Comparison of ENCODE assay signal across 20 cellular contexts in genomic region chr2:237199577-237199976, GRCh38.
A peak's percentile ranks its signal among the peaks of the same experiment; 100 is the strongest.
DNase-seq lines count a peak whose midpoint lies in the region; TF ChIP-seq lines count a peak whose summit lies in the region.
"Had no signal": no experiment of that assay in that cellular context is flagged by ENCODE, and none has a peak within 500 bp of the region (broad histone marks: within the 10 kb centered on the region; RNA-seq: fewer than 3 reads in every experiment).

No MANE protein-coding gene starts in this region.

- H4K20me1 ChIP-seq in GM23248 (ENCODE audit: insufficient read depth) (no peaks in the 10 kb centered on the region), osteoblast (ENCODE audit: insufficient read depth, low read length) (no peaks in the 10 kb centered on the region)

- no peak overlapping the region for H2AFZ ChIP-seq in GM23248
- no peak overlapping the region for H2AFZ ChIP-seq in osteoblast (ENCODE audit: low read length)

- in situ Hi-C loops in GM23248 (cut with MboI), result no loop called here

- peak; percentile 26 for DNase-seq in GM23248
- DNase-seq in MG63, result peak; percentile 79
- peak; percentile 74 for DNase-seq in chondrocyte (ENCODE audit: low spot score)
- no peak for DNase-seq in osteoblast (ENCODE audit: insufficient read length, low spot score, missing footprints)
- no peak for DNase-seq in CD4-positive, alpha-beta memory T cell
- DNase-seq in activated T-cell treated with anti-CD3 and anti-CD28 coated beads, Interleukin-2, amount 50 U/mL, for 48 hours, result no peak
- DNase-seq in HK-2 (ENCODE audit: unreplicated experiment), result no peak
- no peak for DNase-seq in cerebellar cortex (ENCODE audit: low spot score)
- DNase-seq: activated CD4-positive, CD25-positive, alpha-beta regulatory T cell; CD4-positive, alpha-beta T cell; hypothalamus; KG1; left colon; NCI-H1092; NCI-H2081; NCI-H510A treated with DMSO at 0.1 percent for 48 hours; SIG-M5; stimulated activated naive CD8-positive, alpha-beta T cell treated with anti-CD3 and anti-CD28 coated beads, Interleukin-15, amount 100 ng/mL, for 72 hours had no signal

- peaks cover 84% of the 10 kb centered on the region for H3K4me1 Mint-ChIP-seq in chondrocyte (ENCODE audit: low read depth)
- H3K4me1 Mint-ChIP-seq in CD4-positive, alpha-beta memory T cell, result no peaks in the 10 kb centered on the region
- H3K4me1 Mint-ChIP-seq: central memory CD8-positive, alpha-beta T cell had no signal

- H3K9ac ChIP-seq in GM23248, result peak overlapping the region; percentile 10; the same call in 1 of the 2 replicates

- H3K4me3 Mint-ChIP-seq in chondrocyte (ENCODE audit: unreplicated experiment), result no peak overlapping the region
- no peak overlapping the region for H3K4me3 Mint-ChIP-seq in CD4-positive, alpha-beta memory T cell
- H3K4me3 Mint-ChIP-seq: CD4-positive, alpha-beta T cell; central memory CD8-positive, alpha-beta T cell; stimulated activated naive CD8-positive, alpha-beta T cell treated with anti-CD3 and anti-CD28 coated beads, Interleukin-15, amount 100 ng/mL, for 72 hours had no signal

- POLR2A ChIA-PET in CD4-positive, alpha-beta memory T cell (lab: Charles Lee; ENCODE audit: partially characterized antibody), result no interaction called here

- no peak overlapping the region for H3K4me2 ChIP-seq in GM23248 (ENCODE audit: unreplicated experiment)
- no peak overlapping the region for H3K4me2 ChIP-seq in osteoblast (ENCODE audit: insufficient read depth, low read length)

- H3K79me2 ChIP-seq in GM23248 (ENCODE audit: insufficient read depth), result no peaks in the 10 kb centered on the region
- H3K79me2 ChIP-seq in osteoblast (ENCODE audit: insufficient read depth, low read length), result no peaks in the 10 kb centered on the region

- 74 to 98% methylated on average over 2 of the region's 2 CpGs for WGBS in GM23248 (ENCODE audit: low coverage in 1 of 2, low lambda C conversion rate in 2 of 2, missing lambda C conversion rate in 2 of 2), 2 experiments

- H3K27ac Mint-ChIP-seq in chondrocyte (ENCODE audit: unreplicated experiment), result peak overlapping the region; percentile 79
- no peak overlapping the region for H3K27ac Mint-ChIP-seq in CD4-positive, alpha-beta memory T cell
- H3K27ac Mint-ChIP-seq: CD4-positive, alpha-beta T cell; stimulated activated naive CD8-positive, alpha-beta T cell treated with anti-CD3 and anti-CD28 coated beads, Interleukin-15, amount 100 ng/mL, for 72 hours had no signal

- H3K4me1 ChIP-seq in GM23248 (ENCODE audit: insufficient read depth), result peaks cover 54% of the 10 kb centered on the region
- H3K4me1 ChIP-seq in osteoblast (ENCODE audit: insufficient read depth, low read length), result peaks cover 53% of the 10 kb centered on the region
- H3K4me1 ChIP-seq in CD4-positive, alpha-beta memory T cell (ENCODE audit: insufficient read depth, low read length), result no peaks in the 10 kb centered on the region

- no peaks in the 10 kb centered on the region for H3K36me3 ChIP-seq in GM23248 (ENCODE audit: low read depth)
- H3K36me3 ChIP-seq in MG63, result no peaks in the 10 kb centered on the region
- H3K36me3 ChIP-seq in osteoblast (ENCODE audit: insufficient read depth, low read length), result no peaks in the 10 kb centered on the region
- H3K36me3 ChIP-seq in CD4-positive, alpha-beta memory T cell (ENCODE audit: insufficient read depth, low read length), result no peaks in the 10 kb centered on the region
- H3K36me3 ChIP-seq: adrenal gland had no signal

- H3K36me3 Mint-ChIP-seq in chondrocyte (ENCODE audit: low read depth), result no peaks in the 10 kb centered on the region
- no peaks in the 10 kb centered on the region for H3K36me3 Mint-ChIP-seq in CD4-positive, alpha-beta memory T cell

- H3K9me2 ChIP-seq in GM23248 (ENCODE audit: insufficient read depth), result no peaks in the 10 kb centered on the region

- H3K4me3 ChIP-seq in GM23248 (no peak overlapping the region), MG63 (no peak overlapping the region), osteoblast (ENCODE audit: insufficient read depth, low read length) (no peak overlapping the region)
- no peak overlapping the region for H3K4me3 ChIP-seq in CD4-positive, alpha-beta memory T cell (ENCODE audit: low read length in 2 of 2)
- H3K4me3 ChIP-seq: adrenal gland had no signal

- CTCF ChIA-PET in CD4-positive, alpha-beta memory T cell (lab: Charles Lee; ENCODE audit: partially characterized antibody), result no interaction called here

- H3K9me3 ChIP-seq in GM23248 (ENCODE audit: low read depth), result no peaks in the 10 kb centered on the region
- H3K9me3 ChIP-seq in MG63, result no peaks in the 10 kb centered on the region
- H3K9me3 ChIP-seq in osteoblast (ENCODE audit: low read depth, low read length), result no peaks in the 10 kb centered on the region
- no peaks in the 10 kb centered on the region for H3K9me3 ChIP-seq in CD4-positive, alpha-beta memory T cell (ENCODE audit: control insufficient read depth in 1 of 2, low read length in 2 of 2)
- H3K9me3 ChIP-seq: adrenal gland had no signal

- peaks cover 75% of the 10 kb centered on the region for H3F3A ChIP-seq in GM23248 (ENCODE audit: insufficient read depth)

- TF ChIP-seq CTCF in chondrocyte (IDR thresholded peaks at IDR 0.05) (no peak), osteoblast (IDR thresholded peaks at IDR 0.05; ENCODE audit: extremely low read depth, low read depth, low read length) (no peak)

- no peaks in the 10 kb centered on the region for H3K27me3 Mint-ChIP-seq in chondrocyte (ENCODE audit: low read depth)
- peaks cover 3 to 10% of the 10 kb centered on the region in 2 donors for H3K27me3 Mint-ChIP-seq in CD4-positive, alpha-beta memory T cell
- H3K27me3 Mint-ChIP-seq: CD4-positive, alpha-beta T cell had no signal

- peaks cover 3% of the 10 kb centered on the region for H3K9me3 Mint-ChIP-seq in chondrocyte (ENCODE audit: low read depth)
- H3K9me3 Mint-ChIP-seq in CD4-positive, alpha-beta memory T cell, result no peaks in the 10 kb centered on the region
- H3K9me3 Mint-ChIP-seq: CD4-positive, alpha-beta T cell; central memory CD8-positive, alpha-beta T cell; stimulated activated naive CD8-positive, alpha-beta T cell treated with anti-CD3 and anti-CD28 coated beads, Interleukin-15, amount 100 ng/mL, for 72 hours had no signal

- no peaks in the 10 kb centered on the region for H3K27me3 ChIP-seq in GM23248 (replicated peaks; ENCODE audit: insufficient read depth)
- H3K27me3 ChIP-seq in MG63, result no peaks in the 10 kb centered on the region
- no peaks in the 10 kb centered on the region for H3K27me3 ChIP-seq in osteoblast (ENCODE audit: insufficient read depth, low read length)
- H3K27me3 ChIP-seq in CD4-positive, alpha-beta memory T cell (ENCODE audit: insufficient read depth, low read length), result no peaks in the 10 kb centered on the region
- H3K27me3 ChIP-seq: adrenal gland had no signal

- intact Hi-C loops in CD4-positive, alpha-beta memory T cell (cut with micrococcal nuclease), result no loop called here

- peak overlapping the region; percentile 59 for H3K27ac ChIP-seq in GM23248
- H3K27ac ChIP-seq in osteoblast (ENCODE audit: low read depth, low read length), result peak overlapping the region; percentile 64
- no peak overlapping the region for H3K27ac ChIP-seq in CD4-positive, alpha-beta memory T cell (ENCODE audit: low read depth, low read length)
- H3K27ac ChIP-seq: adrenal gland had no signal

Comparison
In these comparisons a context has a peak if more than half of its experiments do, and no peak if none do; other contexts are left out.
1. DNase-seq: peak in GM23248 (single experiment), MG63 (single experiment) and chondrocyte (single experiment); none in osteoblast (single experiment), CD4-positive, alpha-beta memory T cell (0 of 5), activated T-cell treated with anti-CD3 and anti-CD28 coated beads, Interleukin-2, amount 50 U/mL, for 48 hours (0 of 2), HK-2 (single experiment) and cerebellar cortex (single experiment).